1 cellular context compared by ENCODE assay signal in the genomic region with DNA sequence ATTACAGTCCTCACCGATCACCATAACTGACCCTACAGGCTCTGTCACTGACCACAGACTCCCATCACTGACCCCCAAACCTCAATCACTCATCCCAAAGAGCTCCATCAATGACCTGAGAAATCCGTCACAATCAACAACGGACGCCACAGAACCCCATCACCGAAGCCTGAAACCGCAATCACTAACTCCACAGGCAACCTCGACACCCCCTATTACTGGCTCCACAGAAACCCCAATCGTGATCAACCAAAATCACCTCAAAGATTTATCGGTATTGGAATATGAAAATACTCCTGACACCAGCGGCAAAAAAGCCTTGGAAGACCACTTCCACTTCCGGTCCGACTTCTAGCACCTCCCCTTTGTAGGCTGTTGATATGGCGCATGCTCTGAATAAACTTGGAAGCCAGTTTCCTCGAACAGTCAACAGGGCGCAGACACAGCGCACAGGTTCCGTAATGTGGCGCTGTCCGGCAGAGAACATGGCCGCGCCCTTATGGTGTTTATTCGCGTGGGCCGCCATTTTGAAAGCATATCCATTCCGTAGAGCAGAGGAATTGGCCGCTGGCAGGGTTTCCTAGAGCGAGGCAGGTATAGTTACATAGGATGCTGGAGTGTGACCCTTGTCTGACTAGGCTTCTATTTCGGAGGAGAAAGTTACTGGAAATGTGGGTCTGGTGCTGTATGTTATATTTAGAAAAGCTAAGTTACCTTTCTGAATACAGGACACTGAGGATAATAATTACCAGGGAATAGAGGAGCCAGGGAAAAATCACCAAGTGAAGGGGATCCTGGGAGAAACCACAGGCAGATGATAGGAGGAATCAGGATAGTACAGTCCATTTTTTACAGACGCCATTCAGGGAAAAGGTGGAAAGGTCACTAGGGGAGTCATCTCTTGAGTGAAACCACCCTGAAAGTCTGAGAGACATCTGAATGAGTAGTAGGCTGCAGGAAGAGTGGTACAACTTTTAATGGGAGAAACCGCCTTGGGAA.
A peak's percentile ranks its signal among the peaks of the same experiment; 100 is the strongest.
TF ChIP-seq lines count a peak whose summit lies in the region.

ZNF585A (minus strand) TSS at position 328 of the 999 bp plus-strand sequence. CDS start 2,785 bp downstream, outside the sequence.

TF ChIP-seq in HCT116, 20 proteins besides CTCF, POLR2A, EP300 and RAD21 (continued from another document):
- TF ChIP-seq, protein P1, sequence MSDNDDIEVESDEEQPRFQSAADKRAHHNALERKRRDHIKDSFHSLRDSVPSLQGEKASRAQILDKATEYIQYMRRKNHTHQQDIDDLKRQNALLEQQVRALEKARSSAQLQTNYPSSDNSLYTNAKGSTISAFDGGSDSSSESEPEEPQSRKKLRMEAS (IDR thresholded peaks at IDR 0.05) = no peak
- TF ChIP-seq SIN3A (IDR thresholded peaks at IDR 0.05; ENCODE audit: low read depth) = no peak
- TF ChIP-seq EGR1 (IDR thresholded peaks at IDR 0.05; ENCODE audit: low read depth) = peak; percentile 75
- peak; percentile 51 for TF ChIP-seq ELF1 (IDR thresholded peaks at IDR 0.05; ENCODE audit: borderline replicate concordance, low read depth)
- TF ChIP-seq YY1 (IDR thresholded peaks at IDR 0.05; ENCODE audit: extremely low read depth, insufficient replicate concordance, low read depth, low read length) = peak; percentile 99
- TF ChIP-seq ZFX (IDR thresholded peaks at IDR 0.05) = no peak
- no peak for TF ChIP-seq FOSL1 (IDR thresholded peaks at IDR 0.05; ENCODE audit: low read depth)
- TF ChIP-seq, protein P2, sequence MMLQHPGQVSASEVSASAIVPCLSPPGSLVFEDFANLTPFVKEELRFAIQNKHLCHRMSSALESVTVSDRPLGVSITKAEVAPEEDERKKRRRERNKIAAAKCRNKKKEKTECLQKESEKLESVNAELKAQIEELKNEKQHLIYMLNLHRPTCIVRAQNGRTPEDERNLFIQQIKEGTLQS (IDR thresholded peaks at IDR 0.05) = no peak
- peak; percentile 38; the same call in 1 of the 2 replicates for TF ChIP-seq CBX3 (IDR thresholded peaks at IDR 0.05; ENCODE audit: low read depth)
